Comparison of ENCODE assay signal across 22 cellular contexts in genomic region chr16:12536412-12536746, GRCh38.
A peak's percentile ranks its signal among the peaks of the same experiment; 100 is the strongest.
DNase-seq lines count a peak whose midpoint lies in the region; ATAC-seq and TF ChIP-seq lines count a peak whose summit lies in the region.
"Had no signal": no experiment of that assay in that cellular context is flagged by ENCODE, and none has a peak within 500 bp of the region (broad histone marks: within the 10 kb centered on the region; RNA-seq: fewer than 3 reads in every experiment).

No MANE protein-coding gene starts in this region.

- H3K27ac ChIP-seq in WERI-Rb-1, result no peak overlapping the region
- H3K27ac ChIP-seq: KMS-11, left lung, testis, uterus had no signal

- TF ChIP-seq CTCF in natural killer cell (IDR thresholded peaks at IDR 0.05), result no peak
- TF ChIP-seq CTCF in WERI-Rb-1 (IDR thresholded peaks at IDR 0.05; ENCODE audit: low read depth, low read length), result no peak

- H3K36me3 ChIP-seq in WERI-Rb-1, result no peaks in the 10 kb centered on the region
- H3K36me3 ChIP-seq: left lung, neutrophil, uterus had no signal

- no peak for DNase-seq in activated CD4-positive, alpha-beta T cell treated with anti-CD3 and anti-CD28 coated beads for 36 hours
- no peak for DNase-seq in activated CD4-positive, alpha-beta T cell treated with anti-CD3 and anti-CD28 coated beads for 4 hours
- no peak for DNase-seq in natural killer cell treated with Interleukin-12 subunit alpha and Interleukin-12 subunit beta and Interleukin-15 and Interleukin-18, amount 100 ng/mL, for 72 hours (ENCODE audit: low spot score)
- DNase-seq in natural killer cell (no peak), DMS 273 (lab: John Stamatoyannopoulos, UW; ENCODE audit: unreplicated experiment) (no peak), WERI-Rb-1 (no peak), NCI-H2029 (lab: John Stamatoyannopoulos, UW) (no peak)
- DNase-seq: GOT3; HFFc6; left lung; NCI-H1417; NCI-H345; NCI-H748 treated with DMSO at 0.1 percent for 48 hours; stimulated activated naive B cell treated with anti-CD40 and anti-IgM and Interleukin-4, amounts not matched to agents 10 μg/mL and 1 μg/mL and 100 μg/mL, for 72 hours; SW 1271; testis; uterus had no signal

- no peak overlapping the region for H3K4me3 ChIP-seq in WERI-Rb-1 (ENCODE audit: low read depth, low read length)
- H3K4me3 ChIP-seq: left lung, testis, uterus had no signal

- CTCF ChIA-PET in activated CD4-positive, alpha-beta T cell treated with anti-CD3 and anti-CD28 coated beads for 36 hours (lab: Charles Lee), result interaction anchor here (0.8 to 1.8 kb wide), 6 partner anchors 11 to 675 kb away, joined by 3 to 6 read pairs (median 4); no protein-coding TSS in a partner anchor

- H3K4me3 Mint-ChIP-seq in activated CD4-positive, alpha-beta T cell treated with anti-CD3 and anti-CD28 coated beads for 36 hours, result no peak overlapping the region
- peak overlapping the region; percentile 56 for H3K4me3 Mint-ChIP-seq in natural killer cell treated with Interleukin-12 subunit alpha and Interleukin-12 subunit beta and Interleukin-15 and Interleukin-18, amount 100 ng/mL, for 72 hours
- no peak overlapping the region for H3K4me3 Mint-ChIP-seq in natural killer cell
- no peak overlapping the region for H3K4me3 Mint-ChIP-seq in activated naive CD8-positive, alpha-beta T cell
- H3K4me3 Mint-ChIP-seq: brain; HFFc6; stimulated activated naive B cell treated with anti-CD40 and anti-IgM and Interleukin-4, amounts not matched to agents 10 μg/mL and 1 μg/mL and 100 μg/mL, for 72 hours had no signal

- H3K4me1 Mint-ChIP-seq in activated CD4-positive, alpha-beta T cell treated with anti-CD3 and anti-CD28 coated beads for 36 hours, result peaks cover 96% of the 10 kb centered on the region
- H3K4me1 Mint-ChIP-seq in natural killer cell treated with Interleukin-12 subunit alpha and Interleukin-12 subunit beta and Interleukin-15 and Interleukin-18, amount 100 ng/mL, for 72 hours (ENCODE audit: low read depth in 2 of 2), result peaks cover 59 to 86% of the 10 kb centered on the region in 2 donors
- peaks cover 48 to 58% of the 10 kb centered on the region in 2 donors for H3K4me1 Mint-ChIP-seq in natural killer cell
- peaks cover 63% of the 10 kb centered on the region for H3K4me1 Mint-ChIP-seq in activated naive CD8-positive, alpha-beta T cell (ENCODE audit: low read depth)

- ATAC-seq in activated CD4-positive, alpha-beta T cell treated with anti-CD3 and anti-CD28 coated beads for 36 hours, result no peak
- ATAC-seq in natural killer cell treated with Interleukin-12 subunit alpha and Interleukin-12 subunit beta and Interleukin-15 and Interleukin-18, amount 100 ng/mL, for 72 hours, result no peak
- no peak for ATAC-seq in natural killer cell
- ATAC-seq: left lung had no signal

- no peaks in the 10 kb centered on the region for H3K9me3 Mint-ChIP-seq in activated CD4-positive, alpha-beta T cell treated with anti-CD3 and anti-CD28 coated beads for 36 hours (ENCODE audit: low read depth)
- H3K9me3 Mint-ChIP-seq in natural killer cell treated with Interleukin-12 subunit alpha and Interleukin-12 subunit beta and Interleukin-15 and Interleukin-18, amount 100 ng/mL, for 72 hours, result no peaks in the 10 kb centered on the region
- H3K9me3 Mint-ChIP-seq in natural killer cell, result no peaks in the 10 kb centered on the region
- no peaks in the 10 kb centered on the region for H3K9me3 Mint-ChIP-seq in activated naive CD8-positive, alpha-beta T cell (ENCODE audit: low read depth)
- H3K9me3 Mint-ChIP-seq: brain; CD4-positive, alpha-beta memory T cell; HFFc6; stimulated activated naive B cell treated with anti-CD40 and anti-IgM and Interleukin-4, amounts not matched to agents 10 μg/mL and 1 μg/mL and 100 μg/mL, for 72 hours had no signal

- peak overlapping the region; percentile 85 for H3K27ac Mint-ChIP-seq in activated CD4-positive, alpha-beta T cell treated with anti-CD3 and anti-CD28 coated beads for 36 hours
- peak overlapping the region; percentile 84 to 96 for H3K27ac Mint-ChIP-seq in natural killer cell treated with Interleukin-12 subunit alpha and Interleukin-12 subunit beta and Interleukin-15 and Interleukin-18, amount 100 ng/mL, for 72 hours
- no peak overlapping the region for H3K27ac Mint-ChIP-seq in natural killer cell
- peak overlapping the region; percentile 64 for H3K27ac Mint-ChIP-seq in activated naive CD8-positive, alpha-beta T cell
- H3K27ac Mint-ChIP-seq: brain; CD4-positive, alpha-beta memory T cell; HFFc6 had no signal

- POLR2A ChIA-PET in activated CD4-positive, alpha-beta T cell treated with anti-CD3 and anti-CD28 coated beads for 36 hours (lab: Charles Lee), result interaction anchor here (0.6 to 2.1 kb wide), 8 partner anchors 17 to 620 kb away, joined by 3 to 13 read pairs (median 4); partner anchors contain the start of gene GSPT1

- peaks cover 5% of the 10 kb centered on the region for H3K36me3 Mint-ChIP-seq in activated CD4-positive, alpha-beta T cell treated with anti-CD3 and anti-CD28 coated beads for 36 hours (ENCODE audit: low read depth)
- H3K36me3 Mint-ChIP-seq in natural killer cell treated with Interleukin-12 subunit alpha and Interleukin-12 subunit beta and Interleukin-15 and Interleukin-18, amount 100 ng/mL, for 72 hours, result no peaks in the 10 kb centered on the region
- H3K36me3 Mint-ChIP-seq in natural killer cell, result no peaks in the 10 kb centered on the region
- H3K36me3 Mint-ChIP-seq in activated naive CD8-positive, alpha-beta T cell, result peaks cover 4% of the 10 kb centered on the region
- H3K36me3 Mint-ChIP-seq: brain had no signal

- H3K27me3 ChIP-seq in WERI-Rb-1 (ENCODE audit: insufficient read depth, low read depth, severe bottlenecking), result no peaks in the 10 kb centered on the region
- H3K27me3 ChIP-seq: left lung, neutrophil, testis, uterus had no signal

- H3K9me3 ChIP-seq in WERI-Rb-1 (ENCODE audit: severe bottlenecking), result no peaks in the 10 kb centered on the region
- H3K9me3 ChIP-seq: left lung, neutrophil, testis, uterus had no signal

- intact Hi-C loops in activated CD4-positive, alpha-beta T cell treated with anti-CD3 and anti-CD28 coated beads for 36 hours (cut with DNase I, micrococcal nuclease), result loop anchor here (1.0 to 10.0 kb wide), 7 partner anchors 87 to 1442 kb away; partner anchors contain the start of genes CPPED1 (in 1 of the 2), GSPT1 (in 1 of the 2) and LITAF (in 1 of the 2)
- intact Hi-C loops in natural killer cell (cut with micrococcal nuclease), result no loop called here

- H3K27me3 Mint-ChIP-seq in activated CD4-positive, alpha-beta T cell treated with anti-CD3 and anti-CD28 coated beads for 36 hours, result no peaks in the 10 kb centered on the region
- no peaks in the 10 kb centered on the region for H3K27me3 Mint-ChIP-seq in natural killer cell treated with Interleukin-12 subunit alpha and Interleukin-12 subunit beta and Interleukin-15 and Interleukin-18, amount 100 ng/mL, for 72 hours
- no peaks in the 10 kb centered on the region for H3K27me3 Mint-ChIP-seq in natural killer cell (ENCODE audit: low read depth in 2 of 2)
- H3K27me3 Mint-ChIP-seq in activated naive CD8-positive, alpha-beta T cell, result no peaks in the 10 kb centered on the region
- H3K27me3 Mint-ChIP-seq: brain; CD4-positive, alpha-beta memory T cell; stimulated activated naive B cell treated with anti-CD40 and anti-IgM and Interleukin-4, amounts not matched to agents 10 μg/mL and 1 μg/mL and 100 μg/mL, for 72 hours had no signal

Comparison
In these comparisons a context has a peak if more than half of its experiments do, and no peak if none do; other contexts are left out.
1. H3K27ac Mint-ChIP-seq: peak in activated CD4-positive, alpha-beta T cell treated with anti-CD3 and anti-CD28 coated beads for 36 hours (single experiment), natural killer cell treated with Interleukin-12 subunit alpha and Interleukin-12 subunit beta and Interleukin-15 and Interleukin-18, amount 100 ng/mL, for 72 hours (2 of 2) and activated naive CD8-positive, alpha-beta T cell (single experiment); none in natural killer cell (0 of 2).